17 cellular contexts compared by ENCODE assay signal in genomic region chr7:112630565-112630964, GRCh38.
A peak's percentile ranks its signal among the peaks of the same experiment; 100 is the strongest.
DNase-seq lines count a peak whose midpoint lies in the region; ATAC-seq and TF ChIP-seq lines count a peak whose summit lies in the region.
"Had no signal": no experiment of that assay in that cellular context is flagged by ENCODE, and none has a peak within 500 bp of the region (broad histone marks: within the 10 kb centered on the region; RNA-seq: fewer than 3 reads in every experiment).

No MANE protein-coding gene starts in this region.

- intact Hi-C loops in cardiac septum (cut with DNase I) = no loop called here

- H3K36me3 ChIP-seq in RWPE2 (ENCODE audit: low read depth) (no peaks in the 10 kb centered on the region), mesenchymal stem cell (ENCODE audit: control insufficient read depth in 1 of 2, insufficient read depth in 2 of 2, low read depth in 1 of 2, low read length in 2 of 2) (no peaks in the 10 kb centered on the region)
- H3K36me3 ChIP-seq: right lobe of liver had no signal

- no peak overlapping the region for H2BK120ac ChIP-seq in mesenchymal stem cell (ENCODE audit: low read depth, low read length)

- H3K4me3 Mint-ChIP-seq in HFFc6 = no peak overlapping the region
- H3K4me3 Mint-ChIP-seq: IgD-negative memory B cell had no signal

- H3K4me3 ChIP-seq in RWPE2 (ENCODE audit: severe bottlenecking) = no peak overlapping the region
- H3K4me3 ChIP-seq in epithelial cell of esophagus (ENCODE audit: low read length) = no peak overlapping the region
- no peak overlapping the region for H3K4me3 ChIP-seq in mesenchymal stem cell (ENCODE audit: insufficient read depth in 1 of 2, low read depth in 1 of 2, low read length in 2 of 2)
- H3K4me3 ChIP-seq: right lobe of liver had no signal

- ATAC-seq in RWPE2 (ENCODE audit: low read depth) = peak; percentile 84

- H3K4ac ChIP-seq in mesenchymal stem cell (ENCODE audit: low read depth in 1 of 2, low read length in 2 of 2) = no peak overlapping the region

- no peak overlapping the region for H3K4me2 ChIP-seq in mesenchymal stem cell (ENCODE audit: low read length, poor library complexity, severe bottlenecking)

- no peaks in the 10 kb centered on the region for H3K79me1 ChIP-seq in mesenchymal stem cell (replicated peaks; ENCODE audit: low read length, poor library complexity, severe bottlenecking)

- no peak overlapping the region for H4K8ac ChIP-seq in mesenchymal stem cell (ENCODE audit: low read length)

- no peak overlapping the region for H2AFZ ChIP-seq in mesenchymal stem cell (ENCODE audit: low read depth, low read length)

- H3K9ac ChIP-seq in mesenchymal stem cell (ENCODE audit: low read length) = no peak overlapping the region

- H3K4me1 Mint-ChIP-seq in HFFc6 (ENCODE audit: low read depth) = no peaks in the 10 kb centered on the region
- H3K4me1 Mint-ChIP-seq: IgD-negative memory B cell had no signal

- no peak overlapping the region for H4K91ac ChIP-seq in mesenchymal stem cell (ENCODE audit: low read length)

- no peak overlapping the region for H3K27ac Mint-ChIP-seq in HFFc6
- H3K27ac Mint-ChIP-seq: IgD-negative memory B cell had no signal

- H3K23ac ChIP-seq in mesenchymal stem cell (ENCODE audit: low read length in 2 of 2) = no peak overlapping the region

- H3K27ac ChIP-seq in RWPE2 (ENCODE audit: poor library complexity, severe bottlenecking) (no peak overlapping the region), mesenchymal stem cell (ENCODE audit: low read length, poor library complexity, severe bottlenecking) (no peak overlapping the region)
- H3K27ac ChIP-seq: right lobe of liver had no signal

- H3K14ac ChIP-seq in mesenchymal stem cell (ENCODE audit: low read length in 2 of 2) = no peak overlapping the region

- H3K27me3 ChIP-seq in RWPE2 (ENCODE audit: insufficient read depth, poor library complexity, severe bottlenecking) = no peaks in the 10 kb centered on the region
- no peaks in the 10 kb centered on the region for H3K27me3 ChIP-seq in mesenchymal stem cell (ENCODE audit: control insufficient read depth in 1 of 2, insufficient read depth in 1 of 2, low read length in 2 of 2)
- H3K27me3 ChIP-seq: right lobe of liver had no signal

- no peak overlapping the region for H2BK15ac ChIP-seq in mesenchymal stem cell (ENCODE audit: low read depth, poor library complexity, severe bottlenecking)

- WGBS in mesenchymal stem cell = no CpG with 5 or more reads among the region's 1 CpG

- no peaks in the 10 kb centered on the region for H3K9me3 ChIP-seq in RWPE2 (ENCODE audit: severe bottlenecking)
- H3K9me3 ChIP-seq in mesenchymal stem cell (ENCODE audit: control insufficient read depth, low read length) = no peaks in the 10 kb centered on the region
- H3K9me3 ChIP-seq: right lobe of liver had no signal

- no peak for TF ChIP-seq POLR2A in erythroblast (IDR thresholded peaks at IDR 0.05; ENCODE audit: low read length)

- TF ChIP-seq CTCF in RWPE2 (IDR thresholded peaks at IDR 0.05; ENCODE audit: poor library complexity, severe bottlenecking) = no peak
- TF ChIP-seq CTCF in epithelial cell of esophagus (IDR thresholded peaks at IDR 0.05; ENCODE audit: insufficient read depth, low read depth, low read length, missing control alignments) = no peak
- TF ChIP-seq CTCF in HFFc6 (IDR thresholded peaks at IDR 0.05) = no peak

- H2BK5ac ChIP-seq in mesenchymal stem cell (ENCODE audit: low read depth, low read length, poor library complexity, severe bottlenecking) = no peak overlapping the region

- no peaks in the 10 kb centered on the region for H3K36me3 Mint-ChIP-seq in HFFc6 (ENCODE audit: low read depth)
- H3K36me3 Mint-ChIP-seq: IgD-negative memory B cell had no signal

- no peaks in the 10 kb centered on the region for H3K9me3 Mint-ChIP-seq in HFFc6

- DNase-seq in EL (peak; percentile 8), RWPE2 (ENCODE audit: low spot score) (no peak), epithelial cell of esophagus (ENCODE audit: low read depth) (peak; percentile 63), mesenchymal stem cell (peak; percentile 51), erythroblast (lab: John Stamatoyannopoulos, UW) (no peak), cardiac septum (ENCODE audit: low spot score) (no peak), HFFc6 (no peak)
- DNase-seq in stimulated activated CD8-positive, alpha-beta memory T cell treated with anti-CD3 and anti-CD28 coated beads, Interleukin-4, amount 100 ng/mL, for 48 hours = no peak
- DNase-seq: activated CD4-positive, alpha-beta T cell treated with anti-CD3 and anti-CD28 coated beads for 48 hours; activated CD8-positive, alpha-beta memory T cell treated with anti-CD3 and anti-CD28 coated beads, Interleukin-2, amount 50 U/mL, for 4 hours; activated naive CD4-positive, alpha-beta T cell; NCI-H2081 treated with DMSO at 0.1 percent for 48 hours; NCI-H526; nucleus accumbens; right lobe of liver; stimulated activated CD4-positive, alpha-beta T cell treated with anti-CD3 and anti-CD28 coated beads, Interleukin-2, amount 100 ng/mL, for 24 hours had no signal

- H3K27me3 Mint-ChIP-seq in HFFc6 (ENCODE audit: insufficient read depth) = no peaks in the 10 kb centered on the region
- H3K27me3 Mint-ChIP-seq: IgD-negative memory B cell had no signal

- H3K4me1 ChIP-seq in RWPE2 (ENCODE audit: insufficient read depth, poor library complexity, severe bottlenecking) (peaks cover 11% of the 10 kb centered on the region), mesenchymal stem cell (ENCODE audit: control insufficient read depth, insufficient read depth, low read depth, low read length) (no peaks in the 10 kb centered on the region)
- H3K4me1 ChIP-seq: right lobe of liver had no signal

- no peak overlapping the region for H3K18ac ChIP-seq in mesenchymal stem cell (ENCODE audit: low read depth in 1 of 2, low read length in 2 of 2)

- H2AK5ac ChIP-seq in mesenchymal stem cell (ENCODE audit: low read length, severe bottlenecking) = no peak overlapping the region

- H2BK12ac ChIP-seq in mesenchymal stem cell (ENCODE audit: low read length in 2 of 2) = no peak overlapping the region

Comparison
In these comparisons a context has a peak if more than half of its experiments do, and no peak if none do; other contexts are left out.
1. DNase-seq: peak in EL (single experiment), epithelial cell of esophagus (single experiment) and mesenchymal stem cell (single experiment); none in RWPE2 (single experiment), stimulated activated CD8-positive, alpha-beta memory T cell treated with anti-CD3 and anti-CD28 coated beads, Interleukin-4, amount 100 ng/mL, for 48 hours (single experiment), erythroblast (0 of 2), cardiac septum (single experiment) and HFFc6 (single experiment).